Comparison of ENCODE assay signal across 1 cellular context in genomic region chr17:28950017-28950751, GRCh38.
TF ChIP-seq lines count a peak whose summit lies in the region.

No MANE protein-coding gene starts in this region.

TF ChIP-seq in K562, 482 proteins besides CTCF, POLR2A, EP300 and RAD21 (continued from another document):
- no peak for TF ChIP-seq ZNF740 (CRISPR knock-in tag; IDR thresholded peaks at IDR 0.05)
- peak in 1 of 2 experiments; percentile 66; a peak in 1 of 4 replicates for TF ChIP-seq ZNF740 (tag; IDR thresholded peaks at IDR 0.05)
- TF ChIP-seq ILF3 (IDR thresholded peaks at IDR 0.05; ENCODE audit: borderline replicate concordance): no peak
- TF ChIP-seq ZNF518B (CRISPR knock-in tag; IDR thresholded peaks at IDR 0.05): no peak
- 0 out of 4 replicates have a peak, but pooled peaks of 1 of the 2 experiments have one; percentile 30 for TF ChIP-seq NRF1 (conservative IDR thresholded peaks at IDR 0.05 in 1 of 2, IDR thresholded peaks at IDR 0.05 in 1 of 2)
- TF ChIP-seq CAMTA2 (CRISPR knock-in tag; conservative IDR thresholded peaks at IDR 0.05): no peak
- TF ChIP-seq HNRNPH1 (optimal IDR thresholded peaks at IDR 0.05; ENCODE audit: low read depth, low read length): no peak
